Comparison of ENCODE assay signal across 2 cellular contexts in the genomic region with DNA sequence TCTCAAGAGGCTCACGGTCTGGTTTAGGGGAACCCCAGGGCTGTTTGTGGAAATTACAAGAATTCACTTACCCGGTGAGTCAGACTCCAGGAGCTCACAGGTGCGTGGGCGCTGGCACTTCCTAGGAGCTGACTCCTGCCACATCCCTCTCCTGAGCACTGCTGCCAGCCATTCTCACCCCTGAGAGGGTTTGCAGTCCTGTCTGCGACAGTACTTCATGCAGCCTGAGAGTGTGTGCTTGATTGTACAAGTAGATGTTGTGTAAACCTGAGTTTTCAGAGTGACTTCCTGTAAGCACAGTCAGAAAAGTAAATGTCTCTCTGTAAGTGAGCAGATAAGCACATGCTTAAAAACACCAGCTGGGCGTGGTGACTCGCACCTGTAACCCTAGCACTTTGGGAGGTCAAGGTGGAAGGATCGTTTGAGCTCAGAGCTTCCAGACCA.
TF ChIP-seq lines count a peak whose summit lies in the region.

No MANE protein-coding gene starts in this region.

TF ChIP-seq in GM12878, 131 proteins besides CTCF, POLR2A, EP300 and RAD21:
- TF ChIP-seq EGR1 (IDR thresholded peaks at IDR 0.05; ENCODE audit: borderline replicate concordance in 1 of 2, low read depth in 2 of 2, low read length in 2 of 2) = peak in 1 of 2 experiments; percentile 82; a peak in 1 of 3 replicates
- no peak for TF ChIP-seq NFIC (IDR thresholded peaks at IDR 0.05; ENCODE audit: low read depth, low read length)
- peak; percentile 50; the same call in 1 of the 2 replicates for TF ChIP-seq EED (IDR thresholded peaks at IDR 0.05; ENCODE audit: low read depth)
- TF ChIP-seq SRF (IDR thresholded peaks at IDR 0.05; ENCODE audit: low read depth in 2 of 2, low read length in 2 of 2) = no peak
- 0 out of 2 replicates have a peak, but pooled peaks have one; percentile 7 for TF ChIP-seq JUNB (IDR thresholded peaks at IDR 0.05)
- peak; percentile 66 for TF ChIP-seq IKZF1 (conservative IDR thresholded peaks at IDR 0.05)
- no peak for TF ChIP-seq ATF7 (IDR thresholded peaks at IDR 0.05; ENCODE audit: low read depth)
- no peak for TF ChIP-seq SREBF1 (IDR thresholded peaks at IDR 0.05; ENCODE audit: low read length)
- TF ChIP-seq RUNX3 (IDR thresholded peaks at IDR 0.05; ENCODE audit: low read length) = peak; percentile 20; the same call in 1 of the 2 replicates
- 0 out of 2 replicates have a peak, but pooled peaks have one; percentile 15 for TF ChIP-seq DPF2 (IDR thresholded peaks at IDR 0.05)
TF ChIP-seq in GM12878: peak in this region for 6.

TF ChIP-seq in HEK293T, 16 proteins besides CTCF, POLR2A, EP300 and RAD21:
- no peak for TF ChIP-seq SUZ12 (IDR thresholded peaks at IDR 0.05)
- TF ChIP-seq SP1 (IDR thresholded peaks at IDR 0.05) = no peak
- TF ChIP-seq FOXM1 (IDR thresholded peaks at IDR 0.05; ENCODE audit: borderline replicate concordance) = no peak
- TF ChIP-seq BHLHE40 (IDR thresholded peaks at IDR 0.05; ENCODE audit: borderline replicate concordance) = no peak
- TF ChIP-seq LEF1 (IDR thresholded peaks at IDR 0.05; ENCODE audit: borderline replicate concordance) = no peak
- no peak for TF ChIP-seq ELF4 (IDR thresholded peaks at IDR 0.05)
- no peak for TF ChIP-seq ARNT (IDR thresholded peaks at IDR 0.05)
- no peak for TF ChIP-seq TARDBP (IDR thresholded peaks at IDR 0.05)
- TF ChIP-seq, protein P1, sequence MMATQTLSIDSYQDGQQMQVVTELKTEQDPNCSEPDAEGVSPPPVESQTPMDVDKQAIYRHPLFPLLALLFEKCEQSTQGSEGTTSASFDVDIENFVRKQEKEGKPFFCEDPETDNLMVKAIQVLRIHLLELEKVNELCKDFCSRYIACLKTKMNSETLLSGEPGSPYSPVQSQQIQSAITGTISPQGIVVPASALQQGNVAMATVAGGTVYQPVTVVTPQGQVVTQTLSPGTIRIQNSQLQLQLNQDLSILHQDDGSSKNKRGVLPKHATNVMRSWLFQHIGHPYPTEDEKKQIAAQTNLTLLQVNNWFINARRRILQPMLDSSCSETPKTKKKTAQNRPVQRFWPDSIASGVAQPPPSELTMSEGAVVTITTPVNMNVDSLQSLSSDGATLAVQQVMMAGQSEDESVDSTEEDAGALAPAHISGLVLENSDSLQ (IDR thresholded peaks at IDR 0.05) = no peak
- no peak for TF ChIP-seq FOXA1 (IDR thresholded peaks at IDR 0.05)
- TF ChIP-seq NFRKB (IDR thresholded peaks at IDR 0.05) = no peak
- TF ChIP-seq CTBP1 (IDR thresholded peaks at IDR 0.05; ENCODE audit: borderline replicate concordance) = no peak
- TF ChIP-seq L3MBTL2 (conservative IDR thresholded peaks at IDR 0.05) = no peak
- no peak for TF ChIP-seq HDGF (IDR thresholded peaks at IDR 0.05; ENCODE audit: borderline replicate concordance)
- TF ChIP-seq FOXK2 (IDR thresholded peaks at IDR 0.05) = no peak
- TF ChIP-seq ZNF384 (IDR thresholded peaks at IDR 0.05) = no peak
